ENCODE assay signal across 12 cellular contexts in the genomic region with DNA sequence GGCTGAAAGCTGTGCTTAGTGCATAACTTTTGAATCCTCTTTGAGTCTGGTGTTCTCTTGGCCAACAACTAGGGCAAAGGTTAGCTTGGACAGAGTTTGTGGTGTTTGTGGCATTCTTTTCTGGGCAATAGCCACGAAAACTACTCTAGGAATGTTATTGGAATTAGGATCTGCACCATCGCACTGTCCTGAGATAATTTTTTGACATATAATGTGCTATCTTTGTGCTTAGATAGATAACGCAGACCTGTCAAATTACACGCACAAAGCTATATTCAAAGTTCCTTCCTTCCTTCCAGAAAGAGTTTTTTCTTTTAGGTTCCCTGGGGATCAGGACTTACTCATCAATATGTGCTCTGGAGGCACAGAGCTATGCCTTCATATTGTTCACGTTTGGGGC.
DNase-seq lines count a peak whose midpoint lies in the region; ATAC-seq and TF ChIP-seq lines count a peak whose summit lies in the region.
"Had no signal": no experiment of that assay in that cellular context is flagged by ENCODE, and none has a peak within 500 bp of the region (broad histone marks: within the 10 kb centered on the region; RNA-seq: fewer than 3 reads in every experiment).

No MANE protein-coding gene starts in this region.

- H3K79me1 ChIP-seq in trophoblast cell (ENCODE audit: low read length), result peaks cover 32% of the 10 kb centered on the region

- H3K4me1 ChIP-seq in PC-9 (replicated peaks; ENCODE audit: insufficient read depth) (peaks cover 36% of the 10 kb centered on the region), trophoblast cell (ENCODE audit: control insufficient read depth in 1 of 2, insufficient read depth in 2 of 2, low read length in 2 of 2) (peaks cover 12 to 27% of the 10 kb centered on the region in 2 experiments)

- H4K8ac ChIP-seq in trophoblast cell (ENCODE audit: low read depth, low read length), result no peak overlapping the region

- H3K36me3 ChIP-seq in PC-9 (ENCODE audit: low read depth), result peaks cover 25% of the 10 kb centered on the region
- H3K36me3 ChIP-seq in trophoblast cell (ENCODE audit: control insufficient read depth in 1 of 2, insufficient read depth in 2 of 2, low read length in 2 of 2), result peaks cover 11 to 18% of the 10 kb centered on the region in 2 experiments

- H3K18ac ChIP-seq in trophoblast cell (ENCODE audit: low read length), result no peak overlapping the region

- no peak overlapping the region for H3K9ac ChIP-seq in trophoblast cell (ENCODE audit: low read length)

- no peak overlapping the region for H2AFZ ChIP-seq in PC-9
- no peak overlapping the region for H2AFZ ChIP-seq in trophoblast cell (ENCODE audit: insufficient read depth, low read length, poor library complexity)

- H3K79me2 ChIP-seq in PC-9 (ENCODE audit: low read depth) (peaks cover 77% of the 10 kb centered on the region), trophoblast cell (ENCODE audit: control insufficient read depth, insufficient read depth, low read length, poor library complexity) (peaks cover 6% of the 10 kb centered on the region)

- H4K91ac ChIP-seq in trophoblast cell (ENCODE audit: low read depth, low read length), result no peak overlapping the region

- H2AK5ac ChIP-seq in trophoblast cell (ENCODE audit: low read length), result no peak overlapping the region

- no peak overlapping the region for H3K4ac ChIP-seq in trophoblast cell (ENCODE audit: low read depth, low read length)

- intact Hi-C loops in PC-9 (cut with micrococcal nuclease; ENCODE audit: unreplicated experiment), result loop anchor here (2.0 kb wide), 1 partner anchor 224 kb away; no protein-coding TSS in a partner anchor

- H2BK5ac ChIP-seq in trophoblast cell (ENCODE audit: low read depth, low read length, poor library complexity), result peak overlapping the region; percentile 64

- H3K23ac ChIP-seq in trophoblast cell (ENCODE audit: low read length), result no peak overlapping the region

- ATAC-seq in GM21423 (IDR thresholded peaks at IDR 0.05; ENCODE audit: unreplicated experiment), result no peak

- H2BK12ac ChIP-seq in trophoblast cell (ENCODE audit: low read length), result no peak overlapping the region

- POLR2A ChIA-PET in PC-9 (lab: Charles Lee; ENCODE audit: unreplicated experiment), result interaction anchor here (0.6 kb wide), 1 partner anchor 172 kb away, joined by 4 read pairs; no protein-coding TSS in a partner anchor

- no TSS peak for BruUV-seq in PC-9 (replicated peaks; lab: Mats Ljungman, UMichigan)

- H3K27me3 ChIP-seq in PC-9 (ENCODE audit: insufficient read depth, low read depth) (no peaks in the 10 kb centered on the region), trophoblast cell (ENCODE audit: insufficient read depth, low read length) (no peaks in the 10 kb centered on the region)

- no peak for TF ChIP-seq CTCF in PC-9 (conservative IDR thresholded peaks at IDR 0.05)

- H3K27ac ChIP-seq in PC-9 (no peak overlapping the region), trophoblast cell (ENCODE audit: low read depth, low read length) (peak overlapping the region; percentile 95)
- H3K27ac ChIP-seq: C4-2B had no signal

- H2BK120ac ChIP-seq in trophoblast cell (ENCODE audit: insufficient read depth, low read length, poor library complexity), result no peak overlapping the region

- H4K20me1 ChIP-seq in PC-9 (ENCODE audit: insufficient read depth), result no peaks in the 10 kb centered on the region

- DNase-seq in AG20443 (ENCODE audit: low spot score), result peak; percentile 74
- DNase-seq in PC-9, result peak in 1 of 2 experiments; percentile 37
- peak; percentile 87 for DNase-seq in fibroblast of peridontal ligament (ENCODE audit: extremely low read depth)
- peak; percentile 48 to 90 for DNase-seq in trophoblast cell
- no peak for DNase-seq in HUDEP-2 (lab: John Stamatoyannopoulos, UW; ENCODE audit: unreplicated experiment in 76 of 76)
- DNase-seq in amygdala (lab: John Stamatoyannopoulos, UW), result no peak
- DNase-seq in activated CD4-positive, alpha-beta T cell treated with anti-CD3 and anti-CD28 coated beads for 1 hour, result no peak
- DNase-seq: activated CD4-positive, alpha-beta T cell treated with anti-CD3 and anti-CD28 coated beads, Interleukin-2, amount 50 U/mL, for 48 hours; NCI-H446; T1000 had no signal

- H3F3A ChIP-seq in PC-9 (ENCODE audit: insufficient read depth, low read depth), result peaks cover 8% of the 10 kb centered on the region

- H4K12ac ChIP-seq in trophoblast cell (ENCODE audit: low read depth, low read length), result no peak overlapping the region

- WGBS in trophoblast cell (ENCODE audit: extremely low coverage, insufficient coverage, insufficient read length), result no CpG with 5 or more reads among the region's 5 CpGs

- peaks cover 5% of the 10 kb centered on the region; the same call in 1 of the 2 replicates for H3K9me3 ChIP-seq in PC-9 (ENCODE audit: insufficient read depth, low read depth)
- no peaks in the 10 kb centered on the region for H3K9me3 ChIP-seq in trophoblast cell (ENCODE audit: insufficient read depth, low read depth, low read length)

- H3K4me2 ChIP-seq in PC-9 (0 out of 2 replicates have a peak overlapping the region, but pooled peaks have one; percentile 8), trophoblast cell (ENCODE audit: low read length) (no peak overlapping the region)

- CTCF ChIA-PET in PC-9 (lab: Charles Lee), result no interaction called here

- no peaks in the 10 kb centered on the region for H3K9me2 ChIP-seq in PC-9 (ENCODE audit: insufficient read depth)

- H3K14ac ChIP-seq in trophoblast cell (ENCODE audit: low read length), result no peak overlapping the region

- H3K4me3 ChIP-seq in PC-9, result no peak overlapping the region
- H3K4me3 ChIP-seq in trophoblast cell (ENCODE audit: low read depth, low read length), result no peak overlapping the region

Comparison
In these comparisons a context has a peak if more than half of its experiments do, and no peak if none do; other contexts are left out.
1. DNase-seq: peak in AG20443 (single experiment), fibroblast of peridontal ligament (single experiment) and trophoblast cell (2 of 2); none in HUDEP-2 (0 of 76), amygdala (0 of 56) and activated CD4-positive, alpha-beta T cell treated with anti-CD3 and anti-CD28 coated beads for 1 hour (single experiment).